In the genomic region with DNA sequence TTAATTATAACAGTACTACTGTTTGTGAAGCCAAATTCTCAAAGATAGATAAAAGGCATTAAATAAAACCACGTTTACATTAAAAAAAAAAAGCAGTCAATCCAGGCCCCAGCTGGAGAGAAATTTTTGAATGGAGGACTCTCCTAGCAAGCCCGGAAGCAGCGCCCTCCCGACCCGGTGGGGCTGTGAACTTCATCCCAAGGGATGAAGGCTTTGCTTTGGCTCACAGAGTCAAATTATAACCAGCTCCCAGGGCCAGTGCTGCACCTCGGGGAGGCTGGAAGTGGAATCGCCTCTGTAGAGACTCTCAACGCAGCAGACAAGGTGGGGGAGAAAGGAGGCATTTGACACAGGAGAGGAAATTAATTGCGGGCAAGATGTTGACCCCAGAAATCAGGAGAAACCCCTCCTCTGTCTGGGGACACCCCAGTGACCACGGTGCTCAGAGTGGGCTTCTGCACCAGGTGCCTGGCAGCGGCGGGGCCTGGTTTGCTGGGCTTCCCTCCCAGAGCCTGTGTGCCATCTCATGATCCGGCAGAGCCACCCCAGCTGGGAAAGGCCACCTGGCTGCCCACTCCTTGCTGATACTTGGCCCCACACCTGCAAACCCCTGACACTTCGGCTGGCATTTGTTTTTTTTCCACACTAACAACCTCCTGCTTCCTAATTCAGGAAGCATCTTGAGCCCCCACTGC, we compare ENCODE assay signal across 1 cellular context.
TF ChIP-seq lines count a peak whose summit lies in the region.

No MANE protein-coding gene starts in this region.

TF ChIP-seq in SK-N-SH treated with all-trans-retinoic acid at 6 μM for 48 hours, 23 proteins besides CTCF, POLR2A, EP300 and RAD21 (continued from another document):
- TF ChIP-seq TSHZ2 (CRISPR knock-in tag; IDR thresholded peaks at IDR 0.05) = no peak
- no peak for TF ChIP-seq TOX (CRISPR knock-in tag; IDR thresholded peaks at IDR 0.05; ENCODE audit: borderline replicate concordance)
- no peak for TF ChIP-seq BACH2 (CRISPR knock-in tag; IDR thresholded peaks at IDR 0.05; ENCODE audit: borderline replicate concordance)
- TF ChIP-seq, protein P1, sequence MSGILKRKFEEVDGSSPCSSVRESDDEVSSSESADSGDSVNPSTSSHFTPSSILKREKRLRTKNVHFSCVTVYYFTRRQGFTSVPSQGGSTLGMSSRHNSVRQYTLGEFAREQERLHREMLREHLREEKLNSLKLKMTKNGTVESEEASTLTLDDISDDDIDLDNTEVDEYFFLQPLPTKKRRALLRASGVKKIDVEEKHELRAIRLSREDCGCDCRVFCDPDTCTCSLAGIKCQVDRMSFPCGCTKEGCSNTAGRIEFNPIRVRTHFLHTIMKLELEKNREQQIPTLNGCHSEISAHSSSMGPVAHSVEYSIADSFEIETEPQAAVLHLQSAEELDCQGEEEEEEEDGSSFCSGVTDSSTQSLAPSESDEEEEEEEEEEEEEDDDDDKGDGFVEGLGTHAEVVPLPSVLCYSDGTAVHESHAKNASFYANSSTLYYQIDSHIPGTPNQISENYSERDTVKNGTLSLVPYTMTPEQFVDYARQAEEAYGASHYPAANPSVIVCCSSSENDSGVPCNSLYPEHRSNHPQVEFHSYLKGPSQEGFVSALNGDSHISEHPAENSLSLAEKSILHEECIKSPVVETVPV (CRISPR knock-in tag; IDR thresholded peaks at IDR 0.05) = no peak
- TF ChIP-seq PPARA (CRISPR knock-in tag; IDR thresholded peaks at IDR 0.05; ENCODE audit: borderline replicate concordance) = no peak
- no peak for TF ChIP-seq ZFP3 (CRISPR knock-in tag; IDR thresholded peaks at IDR 0.05)
- no peak for TF ChIP-seq CSDC2 (CRISPR knock-in tag; IDR thresholded peaks at IDR 0.05)
- TF ChIP-seq ARNTL (CRISPR knock-in tag; IDR thresholded peaks at IDR 0.05; ENCODE audit: borderline replicate concordance, low read depth) = no peak
- no peak for TF ChIP-seq PATZ1 (CRISPR knock-in tag; IDR thresholded peaks at IDR 0.05; ENCODE audit: borderline replicate concordance)
- TF ChIP-seq SNAI2 (CRISPR knock-in tag; IDR thresholded peaks at IDR 0.05) = no peak
- TF ChIP-seq RARB (CRISPR knock-in tag; IDR thresholded peaks at IDR 0.05) = no peak
- TF ChIP-seq ZNF8 (CRISPR knock-in tag; IDR thresholded peaks at IDR 0.05) = no peak
- no peak for TF ChIP-seq CREB5 (CRISPR knock-in tag; IDR thresholded peaks at IDR 0.05; ENCODE audit: low read depth)
- no peak for TF ChIP-seq ZNF70 (CRISPR knock-in tag; IDR thresholded peaks at IDR 0.05)
- no peak for TF ChIP-seq GLIS3 (CRISPR knock-in tag; IDR thresholded peaks at IDR 0.05)
